In the genomic region with DNA sequence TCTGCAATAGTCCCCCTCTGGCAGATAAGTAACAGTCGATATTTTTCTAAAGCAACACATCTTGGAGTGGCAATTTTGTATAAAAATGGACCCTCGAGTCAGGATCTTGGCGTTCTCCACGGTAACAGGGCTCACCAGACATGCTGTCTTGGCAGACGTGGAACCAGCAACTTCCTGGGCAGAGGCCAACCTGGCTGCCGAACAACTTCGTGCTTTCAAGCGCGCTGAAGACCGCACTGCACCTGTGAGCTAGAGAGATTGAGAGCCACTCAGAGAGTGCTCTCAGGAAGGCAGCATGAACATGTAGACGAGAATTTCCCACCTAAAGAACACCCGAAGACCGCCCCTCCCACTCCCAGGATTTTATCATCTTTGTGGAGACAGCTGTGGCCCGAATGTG, we compare ENCODE assay signal across 17 cellular contexts. TPM values are rescaled to one million over a fixed set of nuclear protein-coding genes. Genes with fewer than 3 reads are reported as not detected.
DNase-seq lines count a peak whose midpoint lies in the region; ATAC-seq and TF ChIP-seq lines count a peak whose summit lies in the region.
"Had no signal": no experiment of that assay in that cellular context is flagged by ENCODE, and none has a peak within 500 bp of the region (broad histone marks: within the 10 kb centered on the region; RNA-seq: fewer than 3 reads in every experiment).

No MANE protein-coding gene starts in this region.

- WGBS in stomach, 5 donors, result 47 to 75% (median 66%) methylated on average over 14 of the region's 14 CpGs

- ATAC-seq in HG03108 (IDR thresholded peaks at IDR 0.05; ENCODE audit: unreplicated experiment), result no peak
- ATAC-seq in activated CD4-positive, CD25-positive, alpha-beta regulatory T cell treated with anti-CD3 and anti-CD28 coated beads, Interleukin-2, amount 50 U/mL, for 24 hours, result no peak
- ATAC-seq: activated CD4-positive, alpha-beta T cell treated with anti-CD3 and anti-CD28 coated beads for 36 hours had no signal

- no peak for DNase-seq in activated T-cell treated with anti-CD3 and anti-CD28 coated beads, Interleukin-2, amount 50 U/mL, for 24 hours
- DNase-seq in activated T-cell treated with anti-CD3 and anti-CD28 coated beads for 4 hours, result no peak
- DNase-seq in activated T-helper 1 cell treated with anti-CD3 and anti-CD28 coated beads, Interleukin-12 subunit alpha, Interleukin-12 subunit beta, Interleukin-2, Interleukin-4 antibody, amounts not matched to agents 30 ng/mL and 10 ng/mL and 1 ng/mL, durations not matched to agents 14 hours and 24 hours and 36 hours (ENCODE audit: low spot score), result no peak
- DNase-seq in inferior parietal cortex (ENCODE audit: extremely low spot score), result peak; percentile 27
- peak; percentile 70 for DNase-seq in stomach
- DNase-seq in D341Med (ENCODE audit: low spot score), result no peak
- DNase-seq: activated CD4-positive, alpha-beta T cell treated with anti-CD3 and anti-CD28 coated beads for 36 hours; activated T-cell treated with anti-CD3 and anti-CD28 coated beads, Interleukin-2, amount 50 U/mL, for 1 hour; Caco-2; kidney glomerular epithelial cell; NCI-H187; NCI-H526 treated with DMSO at 0.1 percent for 48 hours; RPMI8226; T-helper 1 cell had no signal

- no peak overlapping the region for H3K4me3 ChIP-seq in stomach
- H3K4me3 ChIP-seq: tibial artery had no signal

- H3K27me3 Mint-ChIP-seq in activated T-cell treated with anti-CD3 and anti-CD28 coated beads, Interleukin-2, amount 50 U/mL, for 24 hours, result no peaks in the 10 kb centered on the region
- no peaks in the 10 kb centered on the region for H3K27me3 Mint-ChIP-seq in activated T-helper 1 cell treated with anti-CD3 and anti-CD28 coated beads, Interleukin-12 subunit alpha, Interleukin-12 subunit beta, Interleukin-2, Interleukin-4 antibody, amounts not matched to agents 30 ng/mL and 10 ng/mL and 1 ng/mL, durations not matched to agents 14 hours and 24 hours and 36 hours (ENCODE audit: insufficient read depth)
- H3K27me3 Mint-ChIP-seq: activated CD4-positive, alpha-beta T cell treated with anti-CD3 and anti-CD28 coated beads for 36 hours had no signal

- H3K36me3 ChIP-seq in stomach, result peaks cover 27 to 61% (median 54%) of the 10 kb centered on the region in 4 donors

- H3K9me3 Mint-ChIP-seq in activated T-cell treated with anti-CD3 and anti-CD28 coated beads, Interleukin-2, amount 50 U/mL, for 24 hours, result peaks cover 4% of the 10 kb centered on the region
- H3K9me3 Mint-ChIP-seq in activated T-helper 1 cell treated with anti-CD3 and anti-CD28 coated beads, Interleukin-12 subunit alpha, Interleukin-12 subunit beta, Interleukin-2, Interleukin-4 antibody, amounts not matched to agents 30 ng/mL and 10 ng/mL and 1 ng/mL, durations not matched to agents 14 hours and 24 hours and 36 hours, result peaks cover 6% of the 10 kb centered on the region

- no peak overlapping the region for H3K27ac ChIP-seq in stomach
- H3K27ac ChIP-seq: tibial artery had no signal

- peaks cover 0 to 4% (median 2%) of the 10 kb centered on the region in 4 donors for H3K9me3 ChIP-seq in stomach
- H3K9me3 ChIP-seq: Caco-2 had no signal

- no peak for TF ChIP-seq CTCF in stomach (IDR thresholded peaks at IDR 0.05)

- intact Hi-C loops in activated T-helper 1 cell treated with anti-CD3 and anti-CD28 coated beads, Interleukin-12 subunit alpha, Interleukin-12 subunit beta, Interleukin-2, Interleukin-4 antibody, amounts not matched to agents 30 ng/mL and 10 ng/mL and 1 ng/mL, durations not matched to agents 14 hours and 24 hours and 36 hours (cut with micrococcal nuclease), result no loop called here
- intact Hi-C loops in stomach (cut with DNase I; ENCODE audit: low total_unique reads), result no loop called here

- H3K27me3 ChIP-seq in stomach, result no peaks in the 10 kb centered on the region
- H3K27me3 ChIP-seq: tibial artery had no signal

- TF ChIP-seq EP300 in stomach (IDR thresholded peaks at IDR 0.05), result no peak

- peak overlapping the region; percentile 12 for H3K27ac Mint-ChIP-seq in activated T-cell treated with anti-CD3 and anti-CD28 coated beads, Interleukin-2, amount 50 U/mL, for 24 hours
- H3K27ac Mint-ChIP-seq in activated T-helper 1 cell treated with anti-CD3 and anti-CD28 coated beads, Interleukin-12 subunit alpha, Interleukin-12 subunit beta, Interleukin-2, Interleukin-4 antibody, amounts not matched to agents 30 ng/mL and 10 ng/mL and 1 ng/mL, durations not matched to agents 14 hours and 24 hours and 36 hours, result peak overlapping the region; percentile 23
- H3K27ac Mint-ChIP-seq: activated CD4-positive, alpha-beta T cell treated with anti-CD3 and anti-CD28 coated beads for 36 hours had no signal

- H3K4me3 Mint-ChIP-seq in activated T-cell treated with anti-CD3 and anti-CD28 coated beads, Interleukin-2, amount 50 U/mL, for 24 hours, result no peak overlapping the region
- peak overlapping the region; percentile 6 for H3K4me3 Mint-ChIP-seq in activated T-helper 1 cell treated with anti-CD3 and anti-CD28 coated beads, Interleukin-12 subunit alpha, Interleukin-12 subunit beta, Interleukin-2, Interleukin-4 antibody, amounts not matched to agents 30 ng/mL and 10 ng/mL and 1 ng/mL, durations not matched to agents 14 hours and 24 hours and 36 hours
- H3K4me3 Mint-ChIP-seq: activated CD4-positive, alpha-beta T cell treated with anti-CD3 and anti-CD28 coated beads for 36 hours had no signal

- peaks cover 0 to 30% (median 18%) of the 10 kb centered on the region in 4 donors for H3K4me1 ChIP-seq in stomach
- H3K4me1 ChIP-seq: Caco-2 had no signal

- peaks cover 78% of the 10 kb centered on the region for H3K36me3 Mint-ChIP-seq in activated T-cell treated with anti-CD3 and anti-CD28 coated beads, Interleukin-2, amount 50 U/mL, for 24 hours (ENCODE audit: low read depth)
- peaks cover 39% of the 10 kb centered on the region for H3K36me3 Mint-ChIP-seq in activated T-helper 1 cell treated with anti-CD3 and anti-CD28 coated beads, Interleukin-12 subunit alpha, Interleukin-12 subunit beta, Interleukin-2, Interleukin-4 antibody, amounts not matched to agents 30 ng/mL and 10 ng/mL and 1 ng/mL, durations not matched to agents 14 hours and 24 hours and 36 hours (ENCODE audit: low read depth)

- TF ChIP-seq POLR2A in stomach (IDR thresholded peaks at IDR 0.05), result no peak

- H3K4me1 Mint-ChIP-seq in activated T-cell treated with anti-CD3 and anti-CD28 coated beads, Interleukin-2, amount 50 U/mL, for 24 hours (ENCODE audit: low read depth), result peaks cover 47% of the 10 kb centered on the region
- peaks cover 28% of the 10 kb centered on the region for H3K4me1 Mint-ChIP-seq in activated T-helper 1 cell treated with anti-CD3 and anti-CD28 coated beads, Interleukin-12 subunit alpha, Interleukin-12 subunit beta, Interleukin-2, Interleukin-4 antibody, amounts not matched to agents 30 ng/mL and 10 ng/mL and 1 ng/mL, durations not matched to agents 14 hours and 24 hours and 36 hours (ENCODE audit: low read depth)

RNA-seq across cellular contexts. Expression of a gene that starts 7.3 kb away (rescaled TPM):
- 45.1 TPM in 2 replicates for total RNA-seq in activated T-helper 1 cell treated with anti-CD3 and anti-CD28 coated beads, Interleukin-12 subunit alpha, Interleukin-12 subunit beta, Interleukin-2, Interleukin-4 antibody, amounts not matched to agents 30 ng/mL and 10 ng/mL and 1 ng/mL, durations not matched to agents 14 hours and 24 hours and 36 hours
- total RNA-seq in stomach, result 100 to 1,000 TPM in 1 of 5 donors, 10 to 100 TPM in 4; 17.3 to 124 (median 28.7) TPM
- 10 to 100 TPM; 13.1 to 18.6 (median 13.5) TPM for polyA plus RNA-seq in stomach

RNA-seq across cellular contexts. Expression of a gene that starts 35.5 kb away (rescaled TPM):
- 13.7 and 15.8 TPM in 2 replicates for total RNA-seq in activated T-helper 1 cell treated with anti-CD3 and anti-CD28 coated beads, Interleukin-12 subunit alpha, Interleukin-12 subunit beta, Interleukin-2, Interleukin-4 antibody, amounts not matched to agents 30 ng/mL and 10 ng/mL and 1 ng/mL, durations not matched to agents 14 hours and 24 hours and 36 hours
- total RNA-seq in stomach, result 1 to 10 TPM; 1.2 to 9.3 (median 5.0) TPM
- 1 to 10 TPM; 3.7 to 5.2 (median 4.6) TPM for polyA plus RNA-seq in stomach

RNA-seq across cellular contexts. Expression of a gene that starts 35.7 kb away (rescaled TPM):
- 43.4 and 55.5 TPM in 2 replicates for total RNA-seq in activated T-helper 1 cell treated with anti-CD3 and anti-CD28 coated beads, Interleukin-12 subunit alpha, Interleukin-12 subunit beta, Interleukin-2, Interleukin-4 antibody, amounts not matched to agents 30 ng/mL and 10 ng/mL and 1 ng/mL, durations not matched to agents 14 hours and 24 hours and 36 hours
- 100 to 1,000 TPM in 1 of 5 donors, 10 to 100 TPM in 4; 26.6 to 128 (median 35.5) TPM for total RNA-seq in stomach
- polyA plus RNA-seq in stomach, result 10 to 100 TPM in 1 of 3 donors, 1 to 10 TPM in 2; 7.0 to 11.7 (median 9.6) TPM

Comparison
In these comparisons a context has a peak if more than half of its experiments do, and no peak if none do; other contexts are left out.
1. DNase-seq: peak in inferior parietal cortex (single experiment) and stomach (single experiment); none in activated T-cell treated with anti-CD3 and anti-CD28 coated beads, Interleukin-2, amount 50 U/mL, for 24 hours (single experiment), activated T-cell treated with anti-CD3 and anti-CD28 coated beads for 4 hours (single experiment), activated T-helper 1 cell treated with anti-CD3 and anti-CD28 coated beads, Interleukin-12 subunit alpha, Interleukin-12 subunit beta, Interleukin-2, Interleukin-4 antibody, amounts not matched to agents 30 ng/mL and 10 ng/mL and 1 ng/mL, durations not matched to agents 14 hours and 24 hours and 36 hours (single experiment) and D341Med (single experiment).